1 cellular context compared by ENCODE assay signal in the genomic region with DNA sequence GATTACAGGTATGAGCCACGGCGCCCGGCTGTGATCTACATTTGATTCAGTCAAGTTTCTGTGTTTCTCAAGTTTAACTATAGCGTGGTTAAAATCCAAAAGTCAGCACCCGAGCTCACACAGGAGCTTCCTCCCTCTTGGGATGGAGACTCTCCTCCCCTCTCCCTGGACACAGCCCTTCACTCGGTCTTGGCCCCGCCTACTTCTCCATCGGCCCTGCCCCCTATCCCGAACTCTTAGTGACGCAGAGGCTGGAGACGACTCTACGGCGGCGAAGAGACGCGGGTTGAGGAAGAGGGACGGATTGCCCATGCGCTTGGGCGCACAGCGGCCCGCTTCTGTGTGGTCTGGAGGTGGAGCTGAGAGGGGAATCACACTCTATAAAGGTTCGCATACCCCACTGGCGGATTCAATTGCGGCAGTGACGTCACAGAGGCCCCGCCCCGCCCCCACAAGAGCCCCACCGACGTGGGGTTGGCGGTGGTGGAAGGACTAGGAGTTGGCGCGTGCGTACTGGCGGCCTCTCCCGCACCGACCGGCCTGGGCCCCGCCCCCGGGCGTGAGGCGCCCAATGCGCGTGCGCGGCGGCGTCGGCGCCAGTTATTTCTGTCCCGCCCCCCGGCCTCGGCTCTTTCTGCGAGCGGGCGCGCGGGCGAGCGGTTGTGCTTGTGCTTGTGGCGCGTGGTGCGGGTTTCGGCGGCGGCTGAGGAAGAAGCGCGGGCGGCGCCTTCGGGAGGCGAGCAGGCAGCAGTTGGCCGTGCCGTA.
TF ChIP-seq lines count a peak whose summit lies in the region.

A gene (plus strand): TSS at position 239 of the 765 bp plus-strand sequence. CDS start 694 bp downstream, outside the sequence.

TF ChIP-seq in HEK293, 187 proteins besides CTCF, POLR2A, EP300 and RAD21 (continued from another document and continues in another):
- TF ChIP-seq, protein P1, sequence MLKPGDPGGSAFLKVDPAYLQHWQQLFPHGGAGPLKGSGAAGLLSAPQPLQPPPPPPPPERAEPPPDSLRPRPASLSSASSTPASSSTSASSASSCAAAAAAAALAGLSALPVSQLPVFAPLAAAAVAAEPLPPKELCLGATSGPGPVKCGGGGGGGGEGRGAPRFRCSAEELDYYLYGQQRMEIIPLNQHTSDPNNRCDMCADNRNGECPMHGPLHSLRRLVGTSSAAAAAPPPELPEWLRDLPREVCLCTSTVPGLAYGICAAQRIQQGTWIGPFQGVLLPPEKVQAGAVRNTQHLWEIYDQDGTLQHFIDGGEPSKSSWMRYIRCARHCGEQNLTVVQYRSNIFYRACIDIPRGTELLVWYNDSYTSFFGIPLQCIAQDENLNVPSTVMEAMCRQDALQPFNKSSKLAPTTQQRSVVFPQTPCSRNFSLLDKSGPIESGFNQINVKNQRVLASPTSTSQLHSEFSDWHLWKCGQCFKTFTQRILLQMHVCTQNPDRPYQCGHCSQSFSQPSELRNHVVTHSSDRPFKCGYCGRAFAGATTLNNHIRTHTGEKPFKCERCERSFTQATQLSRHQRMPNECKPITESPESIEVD (tag by site-specific recombination; IDR thresholded peaks at IDR 0.05): no peak
- TF ChIP-seq ZNF24 (tag by site-specific recombination; IDR thresholded peaks at IDR 0.05): no peak
- TF ChIP-seq, protein P2, sequence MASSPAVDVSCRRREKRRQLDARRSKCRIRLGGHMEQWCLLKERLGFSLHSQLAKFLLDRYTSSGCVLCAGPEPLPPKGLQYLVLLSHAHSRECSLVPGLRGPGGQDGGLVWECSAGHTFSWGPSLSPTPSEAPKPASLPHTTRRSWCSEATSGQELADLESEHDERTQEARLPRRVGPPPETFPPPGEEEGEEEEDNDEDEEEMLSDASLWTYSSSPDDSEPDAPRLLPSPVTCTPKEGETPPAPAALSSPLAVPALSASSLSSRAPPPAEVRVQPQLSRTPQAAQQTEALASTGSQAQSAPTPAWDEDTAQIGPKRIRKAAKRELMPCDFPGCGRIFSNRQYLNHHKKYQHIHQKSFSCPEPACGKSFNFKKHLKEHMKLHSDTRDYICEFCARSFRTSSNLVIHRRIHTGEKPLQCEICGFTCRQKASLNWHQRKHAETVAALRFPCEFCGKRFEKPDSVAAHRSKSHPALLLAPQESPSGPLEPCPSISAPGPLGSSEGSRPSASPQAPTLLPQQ (tag by site-specific recombination; IDR thresholded peaks at IDR 0.05): no peak; the same call in 1 of the 2 replicates
- no peak for TF ChIP-seq ZNF354C (tag by site-specific recombination; IDR thresholded peaks at IDR 0.05; ENCODE audit: borderline replicate concordance, low read depth)
- TF ChIP-seq, protein P3, sequence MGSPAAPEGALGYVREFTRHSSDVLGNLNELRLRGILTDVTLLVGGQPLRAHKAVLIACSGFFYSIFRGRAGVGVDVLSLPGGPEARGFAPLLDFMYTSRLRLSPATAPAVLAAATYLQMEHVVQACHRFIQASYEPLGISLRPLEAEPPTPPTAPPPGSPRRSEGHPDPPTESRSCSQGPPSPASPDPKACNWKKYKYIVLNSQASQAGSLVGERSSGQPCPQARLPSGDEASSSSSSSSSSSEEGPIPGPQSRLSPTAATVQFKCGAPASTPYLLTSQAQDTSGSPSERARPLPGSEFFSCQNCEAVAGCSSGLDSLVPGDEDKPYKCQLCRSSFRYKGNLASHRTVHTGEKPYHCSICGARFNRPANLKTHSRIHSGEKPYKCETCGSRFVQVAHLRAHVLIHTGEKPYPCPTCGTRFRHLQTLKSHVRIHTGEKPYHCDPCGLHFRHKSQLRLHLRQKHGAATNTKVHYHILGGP (tag by site-specific recombination; IDR thresholded peaks at IDR 0.05): no peak
- TF ChIP-seq ZNF423 (tag by site-specific recombination; IDR thresholded peaks at IDR 0.05): no peak
- TF ChIP-seq ZNF16 (tag by site-specific recombination; IDR thresholded peaks at IDR 0.05; ENCODE audit: low read depth): no peak
- no peak for TF ChIP-seq ZSCAN23 (tag by site-specific recombination; IDR thresholded peaks at IDR 0.05)
- TF ChIP-seq, protein P4, sequence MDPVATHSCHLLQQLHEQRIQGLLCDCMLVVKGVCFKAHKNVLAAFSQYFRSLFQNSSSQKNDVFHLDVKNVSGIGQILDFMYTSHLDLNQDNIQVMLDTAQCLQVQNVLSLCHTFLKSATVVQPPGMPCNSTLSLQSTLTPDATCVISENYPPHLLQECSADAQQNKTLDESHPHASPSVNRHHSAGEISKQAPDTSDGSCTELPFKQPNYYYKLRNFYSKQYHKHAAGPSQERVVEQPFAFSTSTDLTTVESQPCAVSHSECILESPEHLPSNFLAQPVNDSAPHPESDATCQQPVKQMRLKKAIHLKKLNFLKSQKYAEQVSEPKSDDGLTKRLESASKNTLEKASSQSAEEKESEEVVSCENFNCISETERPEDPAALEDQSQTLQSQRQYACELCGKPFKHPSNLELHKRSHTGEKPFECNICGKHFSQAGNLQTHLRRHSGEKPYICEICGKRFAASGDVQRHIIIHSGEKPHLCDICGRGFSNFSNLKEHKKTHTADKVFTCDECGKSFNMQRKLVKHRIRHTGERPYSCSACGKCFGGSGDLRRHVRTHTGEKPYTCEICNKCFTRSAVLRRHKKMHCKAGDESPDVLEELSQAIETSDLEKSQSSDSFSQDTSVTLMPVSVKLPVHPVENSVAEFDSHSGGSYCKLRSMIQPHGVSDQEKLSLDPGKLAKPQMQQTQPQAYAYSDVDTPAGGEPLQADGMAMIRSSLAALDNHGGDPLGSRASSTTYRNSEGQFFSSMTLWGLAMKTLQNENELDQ (tag by site-specific recombination; IDR thresholded peaks at IDR 0.05; ENCODE audit: low read depth): no peak
- no peak for TF ChIP-seq ZBTB1 (tag by site-specific recombination; IDR thresholded peaks at IDR 0.05)
- no peak for TF ChIP-seq ZNF571 (tag by site-specific recombination; IDR thresholded peaks at IDR 0.05)
- no peak for TF ChIP-seq ZNF140 (tag by site-specific recombination; IDR thresholded peaks at IDR 0.05)
- TF ChIP-seq, protein P5, sequence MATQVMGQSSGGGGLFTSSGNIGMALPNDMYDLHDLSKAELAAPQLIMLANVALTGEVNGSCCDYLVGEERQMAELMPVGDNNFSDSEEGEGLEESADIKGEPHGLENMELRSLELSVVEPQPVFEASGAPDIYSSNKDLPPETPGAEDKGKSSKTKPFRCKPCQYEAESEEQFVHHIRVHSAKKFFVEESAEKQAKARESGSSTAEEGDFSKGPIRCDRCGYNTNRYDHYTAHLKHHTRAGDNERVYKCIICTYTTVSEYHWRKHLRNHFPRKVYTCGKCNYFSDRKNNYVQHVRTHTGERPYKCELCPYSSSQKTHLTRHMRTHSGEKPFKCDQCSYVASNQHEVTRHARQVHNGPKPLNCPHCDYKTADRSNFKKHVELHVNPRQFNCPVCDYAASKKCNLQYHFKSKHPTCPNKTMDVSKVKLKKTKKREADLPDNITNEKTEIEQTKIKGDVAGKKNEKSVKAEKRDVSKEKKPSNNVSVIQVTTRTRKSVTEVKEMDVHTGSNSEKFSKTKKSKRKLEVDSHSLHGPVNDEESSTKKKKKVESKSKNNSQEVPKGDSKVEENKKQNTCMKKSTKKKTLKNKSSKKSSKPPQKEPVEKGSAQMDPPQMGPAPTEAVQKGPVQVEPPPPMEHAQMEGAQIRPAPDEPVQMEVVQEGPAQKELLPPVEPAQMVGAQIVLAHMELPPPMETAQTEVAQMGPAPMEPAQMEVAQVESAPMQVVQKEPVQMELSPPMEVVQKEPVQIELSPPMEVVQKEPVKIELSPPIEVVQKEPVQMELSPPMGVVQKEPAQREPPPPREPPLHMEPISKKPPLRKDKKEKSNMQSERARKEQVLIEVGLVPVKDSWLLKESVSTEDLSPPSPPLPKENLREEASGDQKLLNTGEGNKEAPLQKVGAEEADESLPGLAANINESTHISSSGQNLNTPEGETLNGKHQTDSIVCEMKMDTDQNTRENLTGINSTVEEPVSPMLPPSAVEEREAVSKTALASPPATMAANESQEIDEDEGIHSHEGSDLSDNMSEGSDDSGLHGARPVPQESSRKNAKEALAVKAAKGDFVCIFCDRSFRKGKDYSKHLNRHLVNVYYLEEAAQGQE (tag by site-specific recombination; IDR thresholded peaks at IDR 0.05): no peak
- TF ChIP-seq ZNF175 (tag by site-specific recombination; IDR thresholded peaks at IDR 0.05): no peak
- TF ChIP-seq ZIC2 (tag by site-specific recombination; IDR thresholded peaks at IDR 0.05): no peak
- TF ChIP-seq SP3 (tag by site-specific recombination; IDR thresholded peaks at IDR 0.05): peak; percentile 80
- TF ChIP-seq KLF8 (tag by site-specific recombination; IDR thresholded peaks at IDR 0.05): peak; percentile 48; the same call in 1 of the 2 replicates
- no peak for TF ChIP-seq ZNF664 (tag by site-specific recombination; IDR thresholded peaks at IDR 0.05)
- no peak for TF ChIP-seq ZNF621 (tag by site-specific recombination; IDR thresholded peaks at IDR 0.05)
- no peak for TF ChIP-seq ZNF701 (tag by site-specific recombination; IDR thresholded peaks at IDR 0.05)
- TF ChIP-seq, protein P6, sequence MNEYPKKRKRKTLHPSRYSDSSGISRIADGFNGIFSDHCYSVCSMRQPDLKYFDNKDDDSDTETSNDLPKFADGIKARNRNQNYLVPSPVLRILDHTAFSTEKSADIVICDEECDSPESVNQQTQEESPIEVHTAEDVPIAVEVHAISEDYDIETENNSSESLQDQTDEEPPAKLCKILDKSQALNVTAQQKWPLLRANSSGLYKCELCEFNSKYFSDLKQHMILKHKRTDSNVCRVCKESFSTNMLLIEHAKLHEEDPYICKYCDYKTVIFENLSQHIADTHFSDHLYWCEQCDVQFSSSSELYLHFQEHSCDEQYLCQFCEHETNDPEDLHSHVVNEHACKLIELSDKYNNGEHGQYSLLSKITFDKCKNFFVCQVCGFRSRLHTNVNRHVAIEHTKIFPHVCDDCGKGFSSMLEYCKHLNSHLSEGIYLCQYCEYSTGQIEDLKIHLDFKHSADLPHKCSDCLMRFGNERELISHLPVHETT (tag by site-specific recombination; IDR thresholded peaks at IDR 0.05): no peak
- TF ChIP-seq, protein P7, sequence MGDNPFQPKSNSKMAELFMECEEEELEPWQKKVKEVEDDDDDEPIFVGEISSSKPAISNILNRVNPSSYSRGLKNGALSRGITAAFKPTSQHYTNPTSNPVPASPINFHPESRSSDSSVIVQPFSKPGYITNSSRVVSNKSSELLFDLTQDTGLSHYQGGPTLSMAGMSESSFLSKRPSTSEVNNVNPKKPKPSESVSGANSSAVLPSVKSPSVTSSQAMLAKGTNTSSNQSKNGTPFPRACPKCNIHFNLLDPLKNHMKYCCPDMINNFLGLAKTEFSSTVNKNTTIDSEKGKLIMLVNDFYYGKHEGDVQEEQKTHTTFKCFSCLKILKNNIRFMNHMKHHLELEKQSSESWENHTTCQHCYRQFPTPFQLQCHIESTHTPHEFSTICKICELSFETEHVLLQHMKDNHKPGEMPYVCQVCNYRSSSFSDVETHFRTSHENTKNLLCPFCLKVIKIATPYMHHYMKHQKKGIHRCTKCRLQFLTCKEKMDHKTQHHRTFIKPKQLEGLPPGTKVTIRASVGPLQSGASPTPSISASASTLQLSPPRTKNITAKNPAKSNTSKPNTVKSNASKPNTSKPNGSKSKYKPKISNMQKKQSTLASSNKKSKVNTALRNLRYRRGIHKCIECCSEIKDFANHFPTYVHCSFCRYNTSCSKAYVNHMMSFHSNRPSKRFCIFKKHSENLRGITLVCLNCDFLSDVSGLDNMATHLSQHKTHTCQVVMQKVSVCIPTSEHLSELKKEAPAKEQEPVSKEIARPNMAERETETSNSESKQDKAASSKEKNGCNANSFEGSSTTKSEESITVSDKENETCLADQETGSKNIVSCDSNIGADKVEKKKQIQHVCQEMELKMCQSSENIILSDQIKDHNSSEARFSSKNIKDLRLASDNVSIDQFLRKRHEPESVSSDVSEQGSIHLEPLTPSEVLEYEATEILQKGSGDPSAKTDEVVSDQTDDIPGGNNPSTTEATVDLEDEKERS (tag by site-specific recombination; IDR thresholded peaks at IDR 0.05): no peak
- no peak for TF ChIP-seq ZNF391 (tag by site-specific recombination; IDR thresholded peaks at IDR 0.05; ENCODE audit: borderline replicate concordance, low read depth)
- no peak for TF ChIP-seq ZFP3 (tag by site-specific recombination; IDR thresholded peaks at IDR 0.05; ENCODE audit: low read depth)
- TF ChIP-seq, protein P8, sequence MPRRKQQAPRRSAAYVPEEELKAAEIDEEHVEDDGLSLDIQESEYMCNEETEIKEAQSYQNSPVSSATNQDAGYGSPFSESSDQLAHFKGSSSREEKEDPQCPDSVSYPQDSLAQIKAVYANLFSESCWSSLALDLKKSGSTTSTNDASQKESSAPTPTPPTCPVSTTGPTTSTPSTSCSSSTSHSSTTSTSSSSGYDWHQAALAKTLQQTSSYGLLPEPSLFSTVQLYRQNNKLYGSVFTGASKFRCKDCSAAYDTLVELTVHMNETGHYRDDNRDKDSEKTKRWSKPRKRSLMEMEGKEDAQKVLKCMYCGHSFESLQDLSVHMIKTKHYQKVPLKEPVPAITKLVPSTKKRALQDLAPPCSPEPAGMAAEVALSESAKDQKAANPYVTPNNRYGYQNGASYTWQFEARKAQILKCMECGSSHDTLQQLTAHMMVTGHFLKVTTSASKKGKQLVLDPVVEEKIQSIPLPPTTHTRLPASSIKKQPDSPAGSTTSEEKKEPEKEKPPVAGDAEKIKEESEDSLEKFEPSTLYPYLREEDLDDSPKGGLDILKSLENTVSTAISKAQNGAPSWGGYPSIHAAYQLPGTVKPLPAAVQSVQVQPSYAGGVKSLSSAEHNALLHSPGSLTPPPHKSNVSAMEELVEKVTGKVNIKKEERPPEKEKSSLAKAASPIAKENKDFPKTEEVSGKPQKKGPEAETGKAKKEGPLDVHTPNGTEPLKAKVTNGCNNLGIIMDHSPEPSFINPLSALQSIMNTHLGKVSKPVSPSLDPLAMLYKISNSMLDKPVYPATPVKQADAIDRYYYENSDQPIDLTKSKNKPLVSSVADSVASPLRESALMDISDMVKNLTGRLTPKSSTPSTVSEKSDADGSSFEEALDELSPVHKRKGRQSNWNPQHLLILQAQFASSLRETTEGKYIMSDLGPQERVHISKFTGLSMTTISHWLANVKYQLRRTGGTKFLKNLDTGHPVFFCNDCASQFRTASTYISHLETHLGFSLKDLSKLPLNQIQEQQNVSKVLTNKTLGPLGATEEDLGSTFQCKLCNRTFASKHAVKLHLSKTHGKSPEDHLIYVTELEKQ (tag by site-specific recombination; IDR thresholded peaks at IDR 0.05; ENCODE audit: borderline replicate concordance): no peak
- no peak for TF ChIP-seq ZFP41 (tag by site-specific recombination; IDR thresholded peaks at IDR 0.05; ENCODE audit: borderline replicate concordance)
